8 cellular contexts compared by ENCODE assay signal in genomic region chr2:73736378-73736777, GRCh38. TPM values are rescaled to one million over a fixed set of nuclear protein-coding genes. Genes with fewer than 3 reads are reported as not detected.
DNase-seq lines count a peak whose midpoint lies in the region; ATAC-seq and TF ChIP-seq lines count a peak whose summit lies in the region.

No MANE protein-coding gene starts in this region.

- peak overlapping the region; percentile 96 for H2AFZ ChIP-seq in neuronal stem cell (ENCODE audit: low read length)

- POLR2A ChIA-PET in CD8-positive, alpha-beta T cell (lab: Charles Lee), result interaction anchor here (1.4 to 1.9 kb wide), 3 partner anchors 442 to 721 kb away, joined by 3 to 10 read pairs (median 10); partner anchors contain the start of genes INO80B, MOB1A and WBP1

- DNase-seq in CD8-positive, alpha-beta T cell, result no peak
- DNase-seq in MG63, result no peak
- DNase-seq in effector memory CD8-positive, alpha-beta T cell, result no peak
- DNase-seq in neuronal stem cell (ENCODE audit: low spot score), result no peak
- DNase-seq in NCI-H345 (lab: John Stamatoyannopoulos, UW), result no peak
- DNase-seq in dermis blood vessel endothelial cell, result no peak
- no peak for DNase-seq in NCI-H446 (lab: John Stamatoyannopoulos, UW)

- TF ChIP-seq CTCF in CD8-positive, alpha-beta T cell (IDR thresholded peaks at IDR 0.05), result no peak

- CTCF ChIA-PET in CD8-positive, alpha-beta T cell (lab: Charles Lee), result interaction anchor here (1.1 kb wide), 1 partner anchor 795 kb away, joined by 3 read pairs; no protein-coding TSS in a partner anchor

- H4K91ac ChIP-seq in neuronal stem cell (ENCODE audit: low read depth, low read length, poor library complexity), result no peak overlapping the region

- H3K9ac ChIP-seq in neuronal stem cell (ENCODE audit: low read depth, low read length, poor library complexity), result peak overlapping the region; percentile 87

- no peaks in the 10 kb centered on the region for H3K79me1 ChIP-seq in neuronal stem cell (ENCODE audit: low read depth, low read length)

- H3K4me1 Mint-ChIP-seq in CD8-positive, alpha-beta T cell (ENCODE audit: low read depth), result peaks cover 23% of the 10 kb centered on the region
- H3K4me1 Mint-ChIP-seq in effector memory CD8-positive, alpha-beta T cell (ENCODE audit: low read depth in 2 of 2), result peaks cover 11 to 16% of the 10 kb centered on the region in 2 donors

- no peak for ATAC-seq in CD8-positive, alpha-beta T cell
- no peak for ATAC-seq in effector memory CD8-positive, alpha-beta T cell (replicated peaks)
- ATAC-seq in HG03378 (IDR thresholded peaks at IDR 0.05; ENCODE audit: unreplicated experiment), result no peak

- intact Hi-C loops in CD8-positive, alpha-beta T cell (cut with DNase I, micrococcal nuclease), result loop anchor here in 1 of 2 experiments (2.0 to 10.0 kb wide), 4 partner anchors 352 to 1908 kb away; partner anchors contain the start of genes ALMS1, CCDC142, FBXO41 and MRPL19

- H3K14ac ChIP-seq in neuronal stem cell (ENCODE audit: low read length), result no peak overlapping the region

- no peaks in the 10 kb centered on the region for H3K9me3 ChIP-seq in CD8-positive, alpha-beta T cell (ENCODE audit: low read length)
- no peaks in the 10 kb centered on the region for H3K9me3 ChIP-seq in MG63
- H3K9me3 ChIP-seq in neuronal stem cell (replicated peaks in 1 of 2; ENCODE audit: control insufficient read depth in 2 of 2, insufficient read depth in 1 of 2, low read depth in 1 of 2, low read length in 2 of 2), result peaks cover 2 to 6% of the 10 kb centered on the region in 2 donors

- H3K36me3 ChIP-seq in CD8-positive, alpha-beta T cell (ENCODE audit: insufficient read depth, low read length), result peaks cover 16% of the 10 kb centered on the region
- H3K36me3 ChIP-seq in MG63 (peaks cover 17% of the 10 kb centered on the region), neuronal stem cell (replicated peaks in 1 of 2; ENCODE audit: control insufficient read depth in 2 of 2, insufficient read depth in 2 of 2, low read length in 2 of 2) (peaks cover 11 to 29% of the 10 kb centered on the region in 2 donors)

- no peaks in the 10 kb centered on the region for H3K27me3 ChIP-seq in CD8-positive, alpha-beta T cell (ENCODE audit: insufficient read depth, low read length)
- H3K27me3 ChIP-seq in MG63, result no peaks in the 10 kb centered on the region
- H3K27me3 ChIP-seq in neuronal stem cell (ENCODE audit: control insufficient read depth in 3 of 3, insufficient read depth in 3 of 3, low read depth in 1 of 3, low read length in 3 of 3), result peaks cover 0 to 12% (median 0%) of the 10 kb centered on the region in 3 experiments

- no peak overlapping the region for H2BK15ac ChIP-seq in neuronal stem cell (ENCODE audit: low read length)

- peak overlapping the region; percentile 74 for H3K4me2 ChIP-seq in neuronal stem cell (ENCODE audit: insufficient read depth, low read length, poor library complexity, severe bottlenecking)

- H3K18ac ChIP-seq in neuronal stem cell (ENCODE audit: low read length), result no peak overlapping the region

- H2BK5ac ChIP-seq in neuronal stem cell (ENCODE audit: low read length), result no peak overlapping the region

- no peaks in the 10 kb centered on the region for H3K27me3 Mint-ChIP-seq in CD8-positive, alpha-beta T cell (ENCODE audit: low read depth)
- no peaks in the 10 kb centered on the region for H3K27me3 Mint-ChIP-seq in effector memory CD8-positive, alpha-beta T cell

- peak overlapping the region; percentile 44 for H3K27ac ChIP-seq in CD8-positive, alpha-beta T cell (ENCODE audit: low read depth, low read length)
- no peak overlapping the region for H3K27ac ChIP-seq in neuronal stem cell (replicated peaks; ENCODE audit: low read length)

- H3K4me3 ChIP-seq in CD8-positive, alpha-beta T cell (ENCODE audit: low read depth, low read length), result peak overlapping the region; percentile 57
- H3K4me3 ChIP-seq in MG63, result peak overlapping the region; percentile 96
- H3K4me3 ChIP-seq in neuronal stem cell (ENCODE audit: low read length in 2 of 2), result peak overlapping the region; percentile 69 to 86

- no peak overlapping the region for H2BK120ac ChIP-seq in neuronal stem cell (ENCODE audit: low read depth, low read length)

- no peak overlapping the region for H3K23ac ChIP-seq in neuronal stem cell (ENCODE audit: low read depth, low read length, poor library complexity)

- no peak overlapping the region for H2BK12ac ChIP-seq in neuronal stem cell (ENCODE audit: low read length)

- no peak overlapping the region for H3K4ac ChIP-seq in neuronal stem cell (ENCODE audit: low read length)

- H3K4me1 ChIP-seq in CD8-positive, alpha-beta T cell (ENCODE audit: insufficient read depth, low read length), result peaks cover 18% of the 10 kb centered on the region
- H3K4me1 ChIP-seq in neuronal stem cell (ENCODE audit: control insufficient read depth in 2 of 2, insufficient read depth in 1 of 2, low read depth in 1 of 2, low read length in 2 of 2), result peaks cover 0 to 1% of the 10 kb centered on the region in 2 donors

- WGBS in neuronal stem cell (ENCODE audit: extremely low coverage in 2 of 2, insufficient read length in 2 of 2, insufficient replicate concordance in 1 of 2), 2 donors, result no CpG with 5 or more reads among the region's 8 CpGs

- H2AK5ac ChIP-seq in neuronal stem cell (ENCODE audit: low read depth, low read length), result no peak overlapping the region

- H4K8ac ChIP-seq in neuronal stem cell (ENCODE audit: low read depth, low read length), result no peak overlapping the region

- peak overlapping the region; percentile 96 for H3K27ac Mint-ChIP-seq in CD8-positive, alpha-beta T cell
- peak overlapping the region; percentile 70 to 83 for H3K27ac Mint-ChIP-seq in effector memory CD8-positive, alpha-beta T cell

- no peaks in the 10 kb centered on the region for H3K9me3 Mint-ChIP-seq in CD8-positive, alpha-beta T cell
- peaks cover 0 to 5% of the 10 kb centered on the region in 2 donors for H3K9me3 Mint-ChIP-seq in effector memory CD8-positive, alpha-beta T cell

- H3K4me3 Mint-ChIP-seq in CD8-positive, alpha-beta T cell, result peak overlapping the region; percentile 98
- peak overlapping the region; percentile 89 to 93 for H3K4me3 Mint-ChIP-seq in effector memory CD8-positive, alpha-beta T cell

- H3K36me3 Mint-ChIP-seq in CD8-positive, alpha-beta T cell, result peaks cover 38% of the 10 kb centered on the region
- peaks cover 45% of the 10 kb centered on the region for H3K36me3 Mint-ChIP-seq in effector memory CD8-positive, alpha-beta T cell (ENCODE audit: insufficient read depth)

RNA-seq across cellular contexts. Expression of gene TPRKB, which starts 0.8 kb away (rescaled TPM):
- total RNA-seq in CD8-positive, alpha-beta T cell, result 10 to 100 TPM; 19.8 to 21.7 TPM
- 48.1 and 60.8 TPM in 2 replicates for total RNA-seq in MG63 (2014; rRNA removed; shearing (Covaris generic); ENCODE audit: low replicate concordance)
- 78.4 TPM for polyA plus RNA-seq in neuronal stem cell (2013, experiment 1 of 2)
- polyA plus RNA-seq in neuronal stem cell (2013, experiment 2 of 2), result 82.1 TPM
- 29.8 and 45.9 TPM in 2 replicates for total RNA-seq in dermis blood vessel endothelial cell

RNA-seq across cellular contexts. Expression of gene DUSP11, which starts 43.5 kb away (rescaled TPM):
- 10 to 100 TPM; 66.7 to 67.0 TPM for total RNA-seq in CD8-positive, alpha-beta T cell
- 13.0 and 26.1 TPM in 2 replicates for total RNA-seq in MG63 (2014; rRNA removed; shearing (Covaris generic); ENCODE audit: low replicate concordance)
- 21.1 TPM for polyA plus RNA-seq in neuronal stem cell (2013, experiment 1 of 2)
- polyA plus RNA-seq in neuronal stem cell (2013, experiment 2 of 2), result 22.7 TPM
- total RNA-seq in dermis blood vessel endothelial cell, result 23.9 and 34.2 TPM in 2 replicates

RNA-seq across cellular contexts. Expression of gene C2orf78, which starts 47.6 kb away (rescaled TPM):
- not detected for total RNA-seq in CD8-positive, alpha-beta T cell
- not detected in 2 replicates for total RNA-seq in MG63 (2014; rRNA removed; shearing (Covaris generic); ENCODE audit: low replicate concordance)
- polyA plus RNA-seq in neuronal stem cell (2013, experiment 1 of 2), result 0.03 TPM
- polyA plus RNA-seq in neuronal stem cell (2013, experiment 2 of 2), result 0.01 TPM
- not detected in 2 replicates for total RNA-seq in dermis blood vessel endothelial cell
